Comparison of ENCODE assay signal across 15 cellular contexts in the genomic region with DNA sequence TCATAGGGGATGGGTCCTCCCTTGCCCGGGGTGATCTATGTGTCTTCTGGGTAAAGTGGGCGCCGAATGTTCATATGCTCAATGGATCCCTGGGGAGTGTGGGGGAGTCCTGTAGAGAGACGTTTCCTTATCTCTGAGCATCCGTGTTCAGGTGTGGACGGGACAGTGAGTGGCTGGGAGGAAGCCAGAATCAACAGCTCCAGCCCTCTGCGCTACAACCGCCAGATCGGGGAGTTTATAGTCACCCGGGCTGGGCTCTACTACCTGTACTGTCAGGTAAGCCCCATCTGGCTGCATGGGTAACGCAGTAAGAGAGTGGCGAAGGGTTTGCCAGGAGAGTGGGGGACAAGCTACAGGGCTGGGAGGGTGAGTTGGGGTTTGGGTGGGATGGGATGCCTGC. TPM values are rescaled to one million over a fixed set of nuclear protein-coding genes. Genes with fewer than 3 reads are reported as not detected.
DNase-seq lines count a peak whose midpoint lies in the region; ATAC-seq, FAIRE-seq and TF ChIP-seq lines count a peak whose summit lies in the region.
"Had no signal": no experiment of that assay in that cellular context is flagged by ENCODE, and none has a peak within 500 bp of the region (broad histone marks: within the 10 kb centered on the region; RNA-seq: fewer than 3 reads in every experiment).

No MANE protein-coding gene starts in this region.

- H3K36me3 Mint-ChIP-seq in astrocyte (ENCODE audit: low read depth, unreplicated experiment), result no peaks in the 10 kb centered on the region
- H3K36me3 Mint-ChIP-seq in naive thymus-derived CD4-positive, alpha-beta T cell, result peaks cover 0 to 40% (median 10%) of the 10 kb centered on the region in 5 donors

- in situ Hi-C loops in mammary epithelial cell (cut with MboI; ENCODE audit: low sequenced_read_pairs in 2 of 2), result no loop called here

- no peak for ATAC-seq in naive thymus-derived CD4-positive, alpha-beta T cell
- ATAC-seq in pancreas, result no peak

- BruUV-seq in mammary epithelial cell (replicated peaks; lab: Mats Ljungman, UMichigan), result no TSS peak

- H4K20me1 ChIP-seq in mammary epithelial cell (ENCODE audit: insufficient read depth, low read length) (no peaks in the 10 kb centered on the region), astrocyte (ENCODE audit: insufficient read depth, low read length) (no peaks in the 10 kb centered on the region)

- peak overlapping the region; percentile 98 to 99 for H3K27ac ChIP-seq in breast epithelium
- no peak overlapping the region for H3K27ac ChIP-seq in mammary epithelial cell (ENCODE audit: insufficient read depth, low read depth, low read length)
- H3K27ac ChIP-seq in astrocyte (ENCODE audit: low read depth, low read length), result no peak overlapping the region
- no peak overlapping the region for H3K27ac ChIP-seq in naive thymus-derived CD4-positive, alpha-beta T cell (ENCODE audit: low read depth, low read length)
- H3K27ac ChIP-seq in tibial artery, result peak overlapping the region; percentile 95 to 96
- no peak overlapping the region for H3K27ac ChIP-seq in pancreas
- H3K27ac ChIP-seq: SJSA1 had no signal

- H3K36me3 ChIP-seq in breast epithelium (no peaks in the 10 kb centered on the region), mammary epithelial cell (ENCODE audit: insufficient read depth, low read length) (no peaks in the 10 kb centered on the region), astrocyte (ENCODE audit: insufficient read depth, low read length) (no peaks in the 10 kb centered on the region), tibial artery (peaks cover 0 to 10% (median 6%) of the 10 kb centered on the region in 3 donors), pancreas (no peaks in the 10 kb centered on the region)
- peaks cover 0 to 4% (median 0%) of the 10 kb centered on the region in 3 experiments for H3K36me3 ChIP-seq in naive thymus-derived CD4-positive, alpha-beta T cell (ENCODE audit: control insufficient read depth in 2 of 3, insufficient read depth in 3 of 3, low read length in 3 of 3)
- H3K36me3 ChIP-seq: SJSA1 had no signal

- dilution Hi-C loops in mammary epithelial cell (cut with HindIII; ENCODE audit: low sequenced_read_pairs), result no loop called here

- peak overlapping the region; percentile 35 for H3K4me3 Mint-ChIP-seq in astrocyte (ENCODE audit: unreplicated experiment)
- peak overlapping the region in 4 of 10 donors; percentile 16 to 56 (median 42) for H3K4me3 Mint-ChIP-seq in naive thymus-derived CD4-positive, alpha-beta T cell
- H3K4me3 Mint-ChIP-seq: activated CD4-positive, alpha-beta memory T cell treated with anti-CD3 and anti-CD28 coated beads for 36 hours had no signal

- CTCF ChIA-PET in mammary epithelial cell (lab: Charles Lee; ENCODE audit: low non-redundant PET), result no interaction called here
- CTCF ChIA-PET in naive thymus-derived CD4-positive, alpha-beta T cell (lab: Charles Lee), result interaction anchor here (1.2 to 6.1 kb wide), 3 partner anchors 8 to 42 kb away, joined by 3 to 86 read pairs (median 6); a partner anchor contains a TSS
- CTCF ChIA-PET in HEK293T (lab: Yijun Ruan, JAX), result no interaction called here

- DNase-seq in breast epithelium (ENCODE audit: low spot score in 2 of 2) (no peak), mammary epithelial cell (no peak), astrocyte (ENCODE audit: low read depth) (no peak), tibial artery (no peak), pancreas (no peak), NCI-H1694 (lab: John Stamatoyannopoulos, UW) (no peak), HEK293T (ENCODE audit: extremely low spot score) (no peak)
- DNase-seq in naive thymus-derived CD4-positive, alpha-beta T cell, result no peak
- DNase-seq: activated CD4-positive, alpha-beta memory T cell treated with anti-CD3 and anti-CD28 coated beads for 36 hours; activated effector memory CD4-positive, alpha-beta T cell treated with anti-CD3 and anti-CD28 coated beads, Interleukin-2, amount 50 U/mL, for 16 hours; NCI-H146; NCI-H345; posterior cingulate gyrus had no signal

- H3K27me3 ChIP-seq in breast epithelium, result no peaks in the 10 kb centered on the region
- no peaks in the 10 kb centered on the region for H3K27me3 ChIP-seq in mammary epithelial cell (ENCODE audit: insufficient read depth, low read length)
- H3K27me3 ChIP-seq in astrocyte (ENCODE audit: insufficient read depth, low read length), result no peaks in the 10 kb centered on the region
- no peaks in the 10 kb centered on the region for H3K27me3 ChIP-seq in naive thymus-derived CD4-positive, alpha-beta T cell (ENCODE audit: control insufficient read depth in 2 of 2, insufficient read depth in 2 of 2, low read length in 2 of 2)
- H3K27me3 ChIP-seq in tibial artery, result no peaks in the 10 kb centered on the region
- no peaks in the 10 kb centered on the region for H3K27me3 ChIP-seq in pancreas
- H3K27me3 ChIP-seq: SJSA1 had no signal

- peaks cover 1% of the 10 kb centered on the region for H3K9me3 Mint-ChIP-seq in astrocyte (ENCODE audit: unreplicated experiment)
- peaks cover 0 to 1% (median 0%) of the 10 kb centered on the region in 11 donors for H3K9me3 Mint-ChIP-seq in naive thymus-derived CD4-positive, alpha-beta T cell
- H3K9me3 Mint-ChIP-seq: activated CD4-positive, alpha-beta memory T cell treated with anti-CD3 and anti-CD28 coated beads for 36 hours had no signal

- H2AFZ ChIP-seq in mammary epithelial cell (ENCODE audit: low read depth, low read length) (no peak overlapping the region), astrocyte (ENCODE audit: low read depth, low read length) (no peak overlapping the region)

- H3K9ac ChIP-seq in mammary epithelial cell (ENCODE audit: insufficient read depth, low read length) (no peak overlapping the region), astrocyte (ENCODE audit: low read length) (no peak overlapping the region)

- H3K27ac Mint-ChIP-seq in astrocyte (ENCODE audit: unreplicated experiment), result no peak overlapping the region
- H3K27ac Mint-ChIP-seq in naive thymus-derived CD4-positive, alpha-beta T cell, result peak overlapping the region; percentile 10 to 87 (median 67)
- H3K27ac Mint-ChIP-seq: activated CD4-positive, alpha-beta memory T cell treated with anti-CD3 and anti-CD28 coated beads for 36 hours had no signal

- TF ChIP-seq CTCF in breast epithelium (IDR thresholded peaks at IDR 0.05) (no peak), mammary epithelial cell (conservative IDR thresholded peaks at IDR 0.05 in 1 of 2, IDR thresholded peaks at IDR 0.05 in 1 of 2; ENCODE audit: extremely low read depth in 1 of 2, insufficient read depth in 1 of 2, low read depth in 1 of 2, low read length in 2 of 2) (no peak), astrocyte (IDR thresholded peaks at IDR 0.05; ENCODE audit: insufficient read depth, low read depth, low read length) (no peak), tibial artery (IDR thresholded peaks at IDR 0.05) (no peak), pancreas (IDR thresholded peaks at IDR 0.05) (no peak)

- H3K9me3 ChIP-seq in breast epithelium (no peaks in the 10 kb centered on the region), mammary epithelial cell (replicated peaks; ENCODE audit: insufficient read depth, low read length) (no peaks in the 10 kb centered on the region), astrocyte (ENCODE audit: insufficient read depth, low read depth, low read length) (no peaks in the 10 kb centered on the region), tibial artery (no peaks in the 10 kb centered on the region), pancreas (no peaks in the 10 kb centered on the region)
- no peaks in the 10 kb centered on the region for H3K9me3 ChIP-seq in naive thymus-derived CD4-positive, alpha-beta T cell (ENCODE audit: control insufficient read depth in 2 of 3, low read length in 3 of 3)
- H3K9me3 ChIP-seq: SJSA1 had no signal

- H3K4me3 ChIP-seq in breast epithelium (no peak overlapping the region), mammary epithelial cell (replicated peaks in 1 of 3; ENCODE audit: insufficient read depth in 1 of 3, low read depth in 2 of 3, low read length in 3 of 3) (no peak overlapping the region), astrocyte (ENCODE audit: insufficient read depth, low read depth, low read length) (no peak overlapping the region), tibial artery (no peak overlapping the region), pancreas (no peak overlapping the region)
- no peak overlapping the region for H3K4me3 ChIP-seq in naive thymus-derived CD4-positive, alpha-beta T cell (ENCODE audit: low read length)
- H3K4me3 ChIP-seq: SJSA1 had no signal

- WGBS in mammary epithelial cell (ENCODE audit: low coverage, missing lambda C conversion rate), result 88% methylated on average over 12 of the region's 12 CpGs
- 72 to 76% methylated on average over 12 of the region's 12 CpGs for WGBS in pancreas, 2 donors

- POLR2A ChIA-PET in naive thymus-derived CD4-positive, alpha-beta T cell (lab: Charles Lee), result interaction anchor here (0.9 to 1.9 kb wide), 4 partner anchors 8 to 130 kb away, joined by 3 to 10 read pairs (median 5); no protein-coding TSS in a partner anchor
- POLR2A ChIA-PET in HEK293T (lab: Yijun Ruan, JAX), result interaction anchor here (0.8 kb wide), 1 partner anchor 77 kb away, joined by 5 read pairs; a partner anchor contains a TSS

- no peak for TF ChIP-seq POLR2A in breast epithelium (IDR thresholded peaks at IDR 0.05)

- H3K27me3 Mint-ChIP-seq in astrocyte (ENCODE audit: low read depth, unreplicated experiment), result peaks cover 13% of the 10 kb centered on the region
- H3K27me3 Mint-ChIP-seq in naive thymus-derived CD4-positive, alpha-beta T cell, result no peaks in the 10 kb centered on the region
- H3K27me3 Mint-ChIP-seq: activated CD4-positive, alpha-beta memory T cell treated with anti-CD3 and anti-CD28 coated beads for 36 hours had no signal

- intact Hi-C loops in breast epithelium (cut with DNase I; ENCODE audit: low total_unique reads), result loop anchor here (5.0 kb wide), 1 partner anchor 249 kb away; a partner anchor contains a TSS
- intact Hi-C loops in mammary epithelial cell (cut with micrococcal nuclease), result no loop called here
- intact Hi-C loops in naive thymus-derived CD4-positive, alpha-beta T cell (cut with micrococcal nuclease), result no loop called here
- intact Hi-C loops in tibial artery (cut with DNase I; ENCODE audit: low total_unique reads), result no loop called here
- intact Hi-C loops in pancreas (cut with DNase I), result loop anchor here in 1 of 3 donors (10.0 kb wide), 1 partner anchor 202 kb away; a partner anchor contains a TSS

- no peak for FAIRE-seq in astrocyte (lab: Jason Lieb, UNC)
- no peak for FAIRE-seq in pancreas (lab: Jason Lieb, UNC)
- FAIRE-seq: D721Med had no signal

- H3K4me1 Mint-ChIP-seq in astrocyte (ENCODE audit: low read depth, unreplicated experiment), result peaks cover 11% of the 10 kb centered on the region
- peaks cover 59 to 79% (median 68%) of the 10 kb centered on the region in 7 donors for H3K4me1 Mint-ChIP-seq in naive thymus-derived CD4-positive, alpha-beta T cell

- H3K4me2 ChIP-seq in mammary epithelial cell (ENCODE audit: insufficient read depth, low read depth, low read length) (no peak overlapping the region), astrocyte (ENCODE audit: low read length) (no peak overlapping the region)

- H3K4me1 ChIP-seq in breast epithelium, result peaks cover 9 to 22% of the 10 kb centered on the region in 2 donors
- peaks cover 33% of the 10 kb centered on the region for H3K4me1 ChIP-seq in mammary epithelial cell (ENCODE audit: insufficient read depth, low read length)
- peaks cover 15% of the 10 kb centered on the region for H3K4me1 ChIP-seq in astrocyte (ENCODE audit: insufficient read depth, low read length)
- H3K4me1 ChIP-seq in naive thymus-derived CD4-positive, alpha-beta T cell (ENCODE audit: control insufficient read depth in 2 of 2, insufficient read depth in 2 of 2, low read length in 2 of 2), result peaks cover 18 to 67% of the 10 kb centered on the region in 2 donors
- H3K4me1 ChIP-seq in tibial artery, result peaks cover 0 to 42% (median 40%) of the 10 kb centered on the region in 4 donors
- peaks cover 18 to 32% (median 25%) of the 10 kb centered on the region in 3 donors for H3K4me1 ChIP-seq in pancreas

- peaks cover 2% of the 10 kb centered on the region for H3K79me2 ChIP-seq in mammary epithelial cell (ENCODE audit: insufficient read depth, low read length)
- no peaks in the 10 kb centered on the region for H3K79me2 ChIP-seq in astrocyte (ENCODE audit: insufficient read depth, low read length)

RNA-seq across cellular contexts. Expression of a gene that starts 1.9 kb away (rescaled TPM):
- total RNA-seq in breast epithelium (10 to 100 TPM; 25.2 to 36.7 (median 33.6) TPM), mammary epithelial cell (1 to 10 TPM; 3.0 to 5.3 TPM), astrocyte (0.43 and 0.93 TPM in 2 replicates), pancreas (10 to 100 TPM; 10.5 to 31.2 (median 15.4) TPM)
- polyA plus RNA-seq in mammary epithelial cell (4.0 TPM), pancreas (10 to 100 TPM; 16.9 to 17.8 TPM)
- polyA minus RNA-seq in mammary epithelial cell, result 5.2 TPM
- 10 to 100 TPM in 1 of 5 experiments, 1 to 10 TPM in 4; 2.0 to 45.6 (median 4.4) TPM for total RNA-seq in naive thymus-derived CD4-positive, alpha-beta T cell
- polyA plus RNA-seq in naive thymus-derived CD4-positive, alpha-beta T cell, result 1 to 10 TPM; 1.1 to 1.5 TPM

RNA-seq across cellular contexts. Expression of a gene that starts 5.1 kb away (rescaled TPM):
- total RNA-seq in breast epithelium, result 10 to 100 TPM; 59.5 to 65.2 (median 62.3) TPM
- total RNA-seq in mammary epithelial cell, result 10 to 100 TPM; 55.0 to 66.7 TPM
- 97.3 TPM for polyA plus RNA-seq in mammary epithelial cell
- polyA minus RNA-seq in mammary epithelial cell, result 156 TPM
- total RNA-seq in astrocyte, result 51.4 and 58.7 TPM in 2 replicates
- total RNA-seq in naive thymus-derived CD4-positive, alpha-beta T cell, result 10 to 100 TPM; 35.0 to 43.8 (median 40.8) TPM
- 10 to 100 TPM; 13.2 to 20.6 TPM for polyA plus RNA-seq in naive thymus-derived CD4-positive, alpha-beta T cell
- total RNA-seq in pancreas, result 10 to 100 TPM; 14.7 to 24.1 (median 15.7) TPM
- polyA plus RNA-seq in pancreas, result 10 to 100 TPM; 25.5 to 33.1 TPM

RNA-seq across cellular contexts. Expression of a gene that starts 7.8 kb away (rescaled TPM):
- total RNA-seq in breast epithelium (10 to 100 TPM; 39.3 to 65.3 (median 41.1) TPM), mammary epithelial cell (1 to 10 TPM; 4.7 TPM), astrocyte (2.4 and 3.4 TPM in 2 replicates), pancreas (10 to 100 TPM; 11.0 to 21.2 (median 12.7) TPM)
- polyA plus RNA-seq in mammary epithelial cell (2.1 TPM), pancreas (10 to 100 TPM; 24.2 to 27.7 TPM)
- 31.1 TPM for polyA minus RNA-seq in mammary epithelial cell
- total RNA-seq in naive thymus-derived CD4-positive, alpha-beta T cell, result 10 to 100 TPM; 27.3 to 82.4 (median 36.9) TPM
- 10 to 100 TPM; 25.4 to 36.1 TPM for polyA plus RNA-seq in naive thymus-derived CD4-positive, alpha-beta T cell

RNA-seq across cellular contexts. Expression of a gene that starts 22.8 kb away (rescaled TPM):
- total RNA-seq in breast epithelium, result 100 to 1,000 TPM in 1 of 3 donors, 10 to 100 TPM in 2; 49.8 to 220 (median 70.5) TPM
- 10 to 100 TPM in 1 of 2 donors, 1 to 10 TPM in 1; 1.8 to 26.1 TPM for total RNA-seq in mammary epithelial cell
- 39.4 TPM for polyA plus RNA-seq in mammary epithelial cell
- polyA minus RNA-seq in mammary epithelial cell, result 20.9 TPM
- 4.4 and 6.2 TPM in 2 replicates for total RNA-seq in astrocyte
- 100 to 1,000 TPM in 1 of 5 experiments, 10 to 100 TPM in 2, 1 to 10 TPM in 2; 6.8 to 176 (median 18.8) TPM for total RNA-seq in naive thymus-derived CD4-positive, alpha-beta T cell
- under 1 TPM; 0.12 to 0.21 TPM for polyA plus RNA-seq in naive thymus-derived CD4-positive, alpha-beta T cell
- 10 to 100 TPM in 3 of 6 donors, 1 to 10 TPM in 3; 3.7 to 60.0 (median 11.1) TPM for total RNA-seq in pancreas
- polyA plus RNA-seq in pancreas, result 1 to 10 TPM; 1.8 to 9.7 TPM

RNA-seq across cellular contexts. Expression of a gene that starts 27.0 kb away (rescaled TPM):
- total RNA-seq in breast epithelium (100 to 1,000 TPM in 1 of 3 donors, 10 to 100 TPM in 2; 66.6 to 140 (median 74.4) TPM), mammary epithelial cell (10 to 100 TPM; 44.8 to 51.2 TPM), astrocyte (44.6 and 51.2 TPM in 2 replicates), pancreas (10 to 100 TPM; 12.3 to 27.1 (median 18.3) TPM)
- polyA plus RNA-seq in mammary epithelial cell (120 TPM), pancreas (10 to 100 TPM; 46.3 to 48.2 TPM)
- 57.9 TPM for polyA minus RNA-seq in mammary epithelial cell
- total RNA-seq in naive thymus-derived CD4-positive, alpha-beta T cell, result 10 to 100 TPM; 25.4 to 79.8 (median 31.4) TPM
- polyA plus RNA-seq in naive thymus-derived CD4-positive, alpha-beta T cell, result 10 to 100 TPM; 39.1 to 52.3 TPM

Comparison
In these comparisons a context has a peak if more than half of its experiments do, and no peak if none do; other contexts are left out.
1. H3K27ac ChIP-seq: peak in breast epithelium (2 of 2) and tibial artery (2 of 2); none in mammary epithelial cell (single experiment), astrocyte (single experiment), naive thymus-derived CD4-positive, alpha-beta T cell (single experiment) and pancreas (0 of 4).